ENCODE assay signal across 9 cellular contexts in the genomic region with DNA sequence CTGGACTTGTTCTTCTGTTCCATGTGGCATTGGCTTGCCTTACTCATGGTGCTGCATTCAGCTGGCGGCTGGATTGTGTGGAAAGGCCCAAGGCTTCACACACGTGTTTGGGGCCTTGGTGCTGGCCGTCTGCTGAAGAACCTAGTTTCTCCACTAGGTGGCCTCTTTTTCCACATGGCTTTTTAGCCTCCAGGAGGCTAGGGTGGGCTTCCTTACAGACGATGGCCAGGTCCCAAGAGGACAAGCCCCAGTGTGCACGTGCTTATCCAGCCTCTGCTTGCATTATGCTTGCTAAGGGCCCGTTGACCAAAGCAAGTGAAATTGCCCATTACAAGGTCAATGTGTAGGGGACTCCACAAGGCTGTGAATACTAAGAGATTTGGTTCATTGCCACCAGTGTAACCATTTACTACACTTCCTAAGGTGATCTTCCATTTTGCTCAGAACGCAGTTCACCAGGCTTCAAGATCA. TPM values are rescaled to one million over a fixed set of nuclear protein-coding genes. Genes with fewer than 3 reads are reported as not detected.
DNase-seq lines count a peak whose midpoint lies in the region; ATAC-seq and TF ChIP-seq lines count a peak whose summit lies in the region.
"Had no signal": no experiment of that assay in that cellular context is flagged by ENCODE, and none has a peak within 500 bp of the region (broad histone marks: within the 10 kb centered on the region; RNA-seq: fewer than 3 reads in every experiment).

No MANE protein-coding gene starts in this region.

- DNase-seq in Right ventricle myocardium superior = no peak
- DNase-seq in cardiac septum (ENCODE audit: low spot score) = no peak
- no peak for DNase-seq in RWPE1 (ENCODE audit: low spot score)
- peak in 1 of 2 donors; percentile 30 for DNase-seq in foreskin fibroblast
- DNase-seq in stimulated activated naive CD8-positive, alpha-beta T cell treated with anti-CD3 and anti-CD28 coated beads, Interleukin-15, amount 100 ng/mL, for 72 hours = peak; percentile 20 to 24
- no peak for DNase-seq in NCI-H446 treated with DMSO at 0.1 percent for 48 hours (lab: John Stamatoyannopoulos, UW)
- DNase-seq: activated T-cell treated with anti-CD3 and anti-CD28 coated beads, Interleukin-2, amount 50 U/mL, for 4 hours had no signal

- ATAC-seq in Right ventricle myocardium superior (ENCODE audit: poor library complexity) (peak; percentile 29), GM21423 (IDR thresholded peaks at IDR 0.05; ENCODE audit: unreplicated experiment) (no peak), HG03175 (IDR thresholded peaks at IDR 0.05; ENCODE audit: unreplicated experiment) (no peak)
- no peak for ATAC-seq in stimulated activated naive CD8-positive, alpha-beta T cell treated with anti-CD3 and anti-CD28 coated beads, Interleukin-15, amount 100 ng/mL, for 72 hours

- CTCF ChIA-PET in RWPE1 (lab: Yijun Ruan, JAX) = no interaction called here

- H3K4me1 Mint-ChIP-seq in stimulated activated naive CD8-positive, alpha-beta T cell treated with anti-CD3 and anti-CD28 coated beads, Interleukin-15, amount 100 ng/mL, for 72 hours = no peaks in the 10 kb centered on the region

- H3K27ac Mint-ChIP-seq in stimulated activated naive CD8-positive, alpha-beta T cell treated with anti-CD3 and anti-CD28 coated beads, Interleukin-15, amount 100 ng/mL, for 72 hours = no peak overlapping the region

- no peak overlapping the region for H3K27ac ChIP-seq in RWPE1

- no peak overlapping the region for H3K4me3 Mint-ChIP-seq in stimulated activated naive CD8-positive, alpha-beta T cell treated with anti-CD3 and anti-CD28 coated beads, Interleukin-15, amount 100 ng/mL, for 72 hours
- H3K4me3 Mint-ChIP-seq: activated T-cell treated with anti-CD3 and anti-CD28 coated beads, Interleukin-2, amount 50 U/mL, for 4 hours had no signal

- no peak overlapping the region for H3K4me3 ChIP-seq in foreskin fibroblast (ENCODE audit: low read depth in 1 of 2, low read length in 2 of 2)

- peaks cover 3 to 4% of the 10 kb centered on the region in 2 donors for H3K9me3 Mint-ChIP-seq in stimulated activated naive CD8-positive, alpha-beta T cell treated with anti-CD3 and anti-CD28 coated beads, Interleukin-15, amount 100 ng/mL, for 72 hours
- H3K9me3 Mint-ChIP-seq: activated T-cell treated with anti-CD3 and anti-CD28 coated beads, Interleukin-2, amount 50 U/mL, for 4 hours had no signal

- 0 out of 2 replicates have a peak, but pooled peaks have one; percentile 25 for TF ChIP-seq CTCF in RWPE1 (conservative IDR thresholded peaks at IDR 0.05; ENCODE audit: low read depth)
- TF ChIP-seq CTCF in foreskin fibroblast (IDR thresholded peaks at IDR 0.05; ENCODE audit: low read depth, low read length) = peak; percentile 35

- H3K27me3 Mint-ChIP-seq in stimulated activated naive CD8-positive, alpha-beta T cell treated with anti-CD3 and anti-CD28 coated beads, Interleukin-15, amount 100 ng/mL, for 72 hours = peaks cover 6% of the 10 kb centered on the region

- intact Hi-C loops in Right ventricle myocardium superior (cut with DNase I) = no loop called here
- intact Hi-C loops in cardiac septum (cut with DNase I) = no loop called here

- POLR2A ChIA-PET in RWPE1 (lab: Yijun Ruan, JAX; ENCODE audit: low non-redundant PET) = no interaction called here

RNA-seq across cellular contexts. Expression of a gene that starts 47.5 kb away (rescaled TPM):
- 3.6 TPM for total RNA-seq in Right ventricle myocardium superior
- 2.0 TPM for total RNA-seq in cardiac septum

Comparison
In these comparisons a context has a peak if more than half of its experiments do, and no peak if none do; other contexts are left out.
1. DNase-seq: peak in stimulated activated naive CD8-positive, alpha-beta T cell treated with anti-CD3 and anti-CD28 coated beads, Interleukin-15, amount 100 ng/mL, for 72 hours (2 of 2); none in Right ventricle myocardium superior (single experiment), cardiac septum (single experiment), RWPE1 (single experiment) and NCI-H446 treated with DMSO at 0.1 percent for 48 hours (single experiment).